In genomic region chr6:119476554-119476953, GRCh38 we compare ENCODE assay signal across 11 cellular contexts.
DNase-seq lines count a peak whose midpoint lies in the region; ATAC-seq, FAIRE-seq and TF ChIP-seq lines count a peak whose summit lies in the region.
"Had no signal": no experiment of that assay in that cellular context is flagged by ENCODE, and none has a peak within 500 bp of the region (broad histone marks: within the 10 kb centered on the region; RNA-seq: fewer than 3 reads in every experiment).

No MANE protein-coding gene starts in this region.

- peak; percentile 3 for DNase-seq in GM19239 (ENCODE audit: insufficient read length, low spot score)
- no peak for DNase-seq in sigmoid colon
- DNase-seq in cerebellar nuclear complex (lab: John Stamatoyannopoulos, UW) = no peak
- no peak for DNase-seq in AML-193 (lab: John Stamatoyannopoulos, UW)
- DNase-seq in stimulated activated CD4-positive, alpha-beta T cell treated with anti-CD3 and anti-CD28 coated beads, Interleukin-15, amount 100 ng/mL, for 24 hours = no peak
- DNase-seq: DMS79 had no signal

- intact Hi-C loops in sigmoid colon (cut with DNase I) = no loop called here

- FAIRE-seq in GM19239 (lab: Jason Lieb, UNC) = peak; percentile 8
- FAIRE-seq: H54 had no signal

- peak overlapping the region in 3 of 4 donors; percentile 18 to 34 (median 33) for H3K27ac ChIP-seq in sigmoid colon

- ATAC-seq in HG02642 (IDR thresholded peaks at IDR 0.05; ENCODE audit: poor library complexity, unreplicated experiment) = peak; percentile 82
- peak; percentile 94 for ATAC-seq in HG03469 (IDR thresholded peaks at IDR 0.05; ENCODE audit: unreplicated experiment)
- no peak for ATAC-seq in HG03097 (IDR thresholded peaks at IDR 0.05; ENCODE audit: low FRiP score, unreplicated experiment)
- ATAC-seq: activated T-helper 17 cell treated with anti-CD3 and anti-CD28 coated beads, Interleukin-2, amount 50 U/mL, for 72 hours had no signal

- H3K4me1 ChIP-seq in sigmoid colon = peaks cover 0 to 30% (median 17%) of the 10 kb centered on the region in 4 donors

- no peaks in the 10 kb centered on the region for H3K9me3 ChIP-seq in sigmoid colon

- no peak for TF ChIP-seq CTCF in sigmoid colon (IDR thresholded peaks at IDR 0.05)

- no peak overlapping the region for H3K4me3 ChIP-seq in sigmoid colon

- H3K36me3 ChIP-seq in sigmoid colon = no peaks in the 10 kb centered on the region

- 50 to 55% methylated on average over 4 of the region's 4 CpGs for WGBS in sigmoid colon, 2 donors

- H3K27me3 ChIP-seq in sigmoid colon = no peaks in the 10 kb centered on the region

- TF ChIP-seq POLR2A in sigmoid colon (IDR thresholded peaks at IDR 0.05) = no peak

- TF ChIP-seq EP300 in sigmoid colon (IDR thresholded peaks at IDR 0.05) = no peak
